ENCODE assay signal across 1 cellular context in the genomic region with DNA sequence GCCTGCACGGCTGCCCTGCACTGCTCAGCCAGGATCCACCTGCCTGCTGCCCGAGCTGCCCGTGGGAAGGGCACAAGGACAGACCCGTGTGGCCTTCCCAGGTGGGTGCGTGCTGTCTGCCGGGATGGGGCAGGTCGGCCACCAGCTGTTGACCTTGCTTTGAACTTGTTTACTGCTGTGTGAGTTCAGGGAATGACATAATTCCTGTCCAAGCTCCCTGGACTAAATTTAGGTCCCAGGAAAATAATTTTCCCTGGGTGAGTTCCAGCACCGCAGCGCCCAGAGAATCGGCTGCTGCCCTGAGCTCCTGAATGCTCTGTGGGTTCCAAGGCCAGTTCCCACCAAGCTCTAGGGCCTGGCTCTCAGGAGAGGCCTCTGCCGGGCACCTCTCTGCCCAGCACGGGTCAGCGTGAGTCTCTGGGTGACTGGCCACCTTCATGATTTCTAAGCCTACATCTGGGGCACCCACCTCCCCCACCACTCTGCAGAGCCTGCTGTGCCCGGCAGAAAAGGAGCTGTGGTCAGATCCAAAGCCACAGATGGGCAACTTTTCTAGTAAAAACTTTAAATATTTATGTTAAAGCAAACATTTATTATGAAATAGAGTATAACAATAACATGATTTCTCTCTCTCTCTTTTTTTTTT.
TF ChIP-seq lines count a peak whose summit lies in the region.

No MANE protein-coding gene starts in this region.

TF ChIP-seq in IMR-90, 13 proteins besides CTCF, POLR2A, EP300 and RAD21:
- TF ChIP-seq, protein P1, sequence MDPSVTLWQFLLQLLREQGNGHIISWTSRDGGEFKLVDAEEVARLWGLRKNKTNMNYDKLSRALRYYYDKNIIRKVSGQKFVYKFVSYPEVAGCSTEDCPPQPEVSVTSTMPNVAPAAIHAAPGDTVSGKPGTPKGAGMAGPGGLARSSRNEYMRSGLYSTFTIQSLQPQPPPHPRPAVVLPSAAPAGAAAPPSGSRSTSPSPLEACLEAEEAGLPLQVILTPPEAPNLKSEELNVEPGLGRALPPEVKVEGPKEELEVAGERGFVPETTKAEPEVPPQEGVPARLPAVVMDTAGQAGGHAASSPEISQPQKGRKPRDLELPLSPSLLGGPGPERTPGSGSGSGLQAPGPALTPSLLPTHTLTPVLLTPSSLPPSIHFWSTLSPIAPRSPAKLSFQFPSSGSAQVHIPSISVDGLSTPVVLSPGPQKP (IDR thresholded peaks at IDR 0.05; ENCODE audit: borderline replicate concordance, low read depth, low read length), result no peak
- no peak for TF ChIP-seq MAZ (IDR thresholded peaks at IDR 0.05; ENCODE audit: borderline replicate concordance, low read depth, low read length)
